In the genomic region with DNA sequence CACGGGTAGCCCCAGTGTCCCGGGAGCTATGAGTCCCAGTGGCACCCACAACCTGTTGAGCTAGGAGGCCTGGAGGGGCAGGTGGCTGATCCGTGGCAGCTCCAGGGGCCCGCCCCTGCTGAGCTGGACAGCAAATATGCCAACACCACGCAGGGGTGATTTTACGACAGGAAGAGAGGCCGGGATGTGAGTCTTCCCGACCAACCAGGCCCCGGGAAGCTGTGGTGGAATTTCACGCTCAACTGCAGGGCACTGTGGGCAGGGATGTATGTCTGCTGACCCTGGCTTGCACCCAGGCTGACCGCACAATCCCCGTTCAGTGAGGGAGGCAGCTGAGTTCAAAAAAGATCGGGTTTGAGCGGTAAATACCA, we compare ENCODE assay signal across 19 cellular contexts.
DNase-seq lines count a peak whose midpoint lies in the region; ATAC-seq and TF ChIP-seq lines count a peak whose summit lies in the region.
"Had no signal": no experiment of that assay in that cellular context is flagged by ENCODE, and none has a peak within 500 bp of the region (broad histone marks: within the 10 kb centered on the region; RNA-seq: fewer than 3 reads in every experiment).

No MANE protein-coding gene starts in this region.

- DNase-seq in stimulated activated naive CD8-positive, alpha-beta T cell treated with anti-CD3 and anti-CD28 coated beads, Interleukin-15, Interleukin-2, amounts not matched to agents 100 U/mL and 50 U/mL, for 24 hours = no peak
- DNase-seq in SJCRH30 (peak; percentile 53 to 56), kidney glomerular epithelial cell (lab: John Stamatoyannopoulos, UW) (peak; percentile 96), OCI-LY7 (ENCODE audit: low spot score) (no peak), NCI-H1694 (lab: John Stamatoyannopoulos, UW) (no peak), left ventricle myocardium superior (no peak)
- no peak for DNase-seq in activated naive CD4-positive, alpha-beta T cell treated with anti-CD3 and anti-CD28 coated beads, Interleukin-2, amount 10 ng/mL, durations not matched to agents 7 days and 5 days
- DNase-seq: esophagus squamous epithelium; head of caudate nucleus; NCI-H1048; NCI-H2081 treated with DMSO at 0.1 percent for 48 hours; NCI-H510A treated with DMSO at 0.1 percent for 48 hours; stimulated activated CD4-positive, alpha-beta T cell treated with anti-CD3 and anti-CD28 coated beads, Interleukin-12 subunit alpha, Interleukin-12 subunit beta, amount 100 ng/mL, for 4 hours had no signal

- no peak overlapping the region for H3K4me2 ChIP-seq in OCI-LY7 (ENCODE audit: low read length)
- H3K4me2 ChIP-seq: neural progenitor cell had no signal

- no peaks in the 10 kb centered on the region for H3K79me2 ChIP-seq in OCI-LY7 (ENCODE audit: insufficient read depth, low read depth, low read length)

- no peaks in the 10 kb centered on the region for H3K9me3 Mint-ChIP-seq in stimulated activated naive CD8-positive, alpha-beta T cell treated with anti-CD3 and anti-CD28 coated beads, Interleukin-15, Interleukin-2, amounts not matched to agents 100 ng/mL and 50 ng/mL, for 24 hours
- H3K9me3 Mint-ChIP-seq in activated naive CD4-positive, alpha-beta T cell treated with anti-CD3 and anti-CD28 coated beads, Interleukin-2, amount 10 ng/mL, durations not matched to agents 7 days and 5 days = no peaks in the 10 kb centered on the region
- H3K9me3 Mint-ChIP-seq: mesothelial cell of epicardium, neural progenitor cell had no signal

- H3K9me2 ChIP-seq in OCI-LY7 (ENCODE audit: insufficient read depth, low read length) = no peaks in the 10 kb centered on the region

- no peaks in the 10 kb centered on the region for H3K9me3 ChIP-seq in SJCRH30 (replicated peaks)
- H3K9me3 ChIP-seq in OCI-LY7 (ENCODE audit: low read length) = no peaks in the 10 kb centered on the region
- H3K9me3 ChIP-seq: esophagus squamous epithelium had no signal

- H3K4me3 ChIP-seq in SJCRH30 (no peak overlapping the region), OCI-LY7 (ENCODE audit: low read depth, low read length, poor library complexity, severe bottlenecking) (no peak overlapping the region)
- H3K4me3 ChIP-seq: cardiac muscle cell, esophagus squamous epithelium, neural progenitor cell had no signal

- no peaks in the 10 kb centered on the region for H3K27me3 ChIP-seq in SJCRH30
- H3K27me3 ChIP-seq: cardiac muscle cell had no signal

- H3K27ac ChIP-seq in SJCRH30 (no peak overlapping the region), OCI-LY7 (ENCODE audit: low read depth, low read length, poor library complexity, severe bottlenecking) (no peak overlapping the region)
- H3K27ac ChIP-seq: cardiac muscle cell, HL-60, neural progenitor cell had no signal

- BruUV-seq in OCI-LY7 (replicated peaks; lab: Mats Ljungman, UMichigan) = no TSS peak

- no peaks in the 10 kb centered on the region for H3K4me1 Mint-ChIP-seq in stimulated activated naive CD8-positive, alpha-beta T cell treated with anti-CD3 and anti-CD28 coated beads, Interleukin-15, Interleukin-2, amounts not matched to agents 100 ng/mL and 50 ng/mL, for 24 hours (ENCODE audit: low read depth)
- H3K4me1 Mint-ChIP-seq in activated naive CD4-positive, alpha-beta T cell treated with anti-CD3 and anti-CD28 coated beads, Interleukin-2, amount 10 ng/mL, durations not matched to agents 7 days and 5 days = no peaks in the 10 kb centered on the region

- no peaks in the 10 kb centered on the region for H4K20me1 ChIP-seq in OCI-LY7 (ENCODE audit: insufficient read depth, low read length)

- H3K36me3 Mint-ChIP-seq in stimulated activated naive CD8-positive, alpha-beta T cell treated with anti-CD3 and anti-CD28 coated beads, Interleukin-15, Interleukin-2, amounts not matched to agents 100 ng/mL and 50 ng/mL, for 24 hours (ENCODE audit: low read depth) = no peaks in the 10 kb centered on the region
- H3K36me3 Mint-ChIP-seq in activated naive CD4-positive, alpha-beta T cell treated with anti-CD3 and anti-CD28 coated beads, Interleukin-2, amount 10 ng/mL, durations not matched to agents 7 days and 5 days = no peaks in the 10 kb centered on the region
- H3K36me3 Mint-ChIP-seq: mesothelial cell of epicardium, neural progenitor cell had no signal

- TF ChIP-seq CTCF in OCI-LY7 (conservative IDR thresholded peaks at IDR 0.05; ENCODE audit: low read length) = no peak

- intact Hi-C loops in OCI-LY7 (cut with micrococcal nuclease; ENCODE audit: unreplicated experiment) = no loop called here
- intact Hi-C loops in left ventricle myocardium superior (cut with micrococcal nuclease) = no loop called here

- CTCF ChIA-PET in OCI-LY7 (lab: Charles Lee; ENCODE audit: unreplicated experiment) = no interaction called here
- CTCF ChIA-PET in activated naive CD4-positive, alpha-beta T cell treated with anti-CD3 and anti-CD28 coated beads, Interleukin-2, amount 10 ng/mL, durations not matched to agents 7 days and 5 days (lab: Charles Lee) = interaction anchor here (1.0 kb wide), 1 partner anchor 103 kb away, joined by 3 read pairs; no protein-coding TSS in a partner anchor

- H3K4me1 ChIP-seq in SJCRH30 (peaks cover 5% of the 10 kb centered on the region; the same call in 1 of the 2 replicates), OCI-LY7 (ENCODE audit: insufficient read depth, low read length, poor library complexity, severe bottlenecking) (no peaks in the 10 kb centered on the region)

- H3K4me3 Mint-ChIP-seq in stimulated activated naive CD8-positive, alpha-beta T cell treated with anti-CD3 and anti-CD28 coated beads, Interleukin-15, Interleukin-2, amounts not matched to agents 100 ng/mL and 50 ng/mL, for 24 hours = no peak overlapping the region
- no peak overlapping the region for H3K4me3 Mint-ChIP-seq in activated naive CD4-positive, alpha-beta T cell treated with anti-CD3 and anti-CD28 coated beads, Interleukin-2, amount 10 ng/mL, durations not matched to agents 7 days and 5 days
- H3K4me3 Mint-ChIP-seq: mesothelial cell of epicardium had no signal

- no peak for ATAC-seq in stimulated activated naive CD8-positive, alpha-beta T cell treated with anti-CD3 and anti-CD28 coated beads, Interleukin-15, Interleukin-2, amounts not matched to agents 100 U/mL and 50 U/mL, for 24 hours
- ATAC-seq in left ventricle myocardium superior = no peak
- ATAC-seq: activated CD4-positive, CD25-positive, alpha-beta regulatory T cell treated with anti-CD3 and anti-CD28 coated beads, Interleukin-2, amount 50 U/mL, for 24 hours had no signal

- H2AFZ ChIP-seq in OCI-LY7 (ENCODE audit: low read length) = no peak overlapping the region
- H2AFZ ChIP-seq: neural progenitor cell had no signal

- H3K27ac Mint-ChIP-seq in stimulated activated naive CD8-positive, alpha-beta T cell treated with anti-CD3 and anti-CD28 coated beads, Interleukin-15, Interleukin-2, amounts not matched to agents 100 ng/mL and 50 ng/mL, for 24 hours = peak overlapping the region; percentile 45
- no peak overlapping the region for H3K27ac Mint-ChIP-seq in activated naive CD4-positive, alpha-beta T cell treated with anti-CD3 and anti-CD28 coated beads, Interleukin-2, amount 10 ng/mL, durations not matched to agents 7 days and 5 days
- H3K27ac Mint-ChIP-seq: mesothelial cell of epicardium, neural progenitor cell had no signal

- H3K27me3 Mint-ChIP-seq in stimulated activated naive CD8-positive, alpha-beta T cell treated with anti-CD3 and anti-CD28 coated beads, Interleukin-15, Interleukin-2, amounts not matched to agents 100 ng/mL and 50 ng/mL, for 24 hours = no peaks in the 10 kb centered on the region
- peaks cover 4% of the 10 kb centered on the region for H3K27me3 Mint-ChIP-seq in activated naive CD4-positive, alpha-beta T cell treated with anti-CD3 and anti-CD28 coated beads, Interleukin-2, amount 10 ng/mL, durations not matched to agents 7 days and 5 days

- H3K36me3 ChIP-seq in SJCRH30 (no peaks in the 10 kb centered on the region), OCI-LY7 (ENCODE audit: insufficient read depth, low read length) (no peaks in the 10 kb centered on the region)
- H3K36me3 ChIP-seq: cardiac muscle cell, esophagus squamous epithelium, neural progenitor cell had no signal

- POLR2A ChIA-PET in OCI-LY7 (lab: Charles Lee) = no interaction called here

Comparison
In these comparisons a context has a peak if more than half of its experiments do, and no peak if none do; other contexts are left out.
1. DNase-seq: peak in SJCRH30 (2 of 2) and kidney glomerular epithelial cell (single experiment); none in stimulated activated naive CD8-positive, alpha-beta T cell treated with anti-CD3 and anti-CD28 coated beads, Interleukin-15, Interleukin-2, amounts not matched to agents 100 U/mL and 50 U/mL, for 24 hours (single experiment), OCI-LY7 (single experiment), NCI-H1694 (single experiment), activated naive CD4-positive, alpha-beta T cell treated with anti-CD3 and anti-CD28 coated beads, Interleukin-2, amount 10 ng/mL, durations not matched to agents 7 days and 5 days (single experiment) and left ventricle myocardium superior (single experiment).